17 cellular contexts compared by ENCODE assay signal in the genomic region with DNA sequence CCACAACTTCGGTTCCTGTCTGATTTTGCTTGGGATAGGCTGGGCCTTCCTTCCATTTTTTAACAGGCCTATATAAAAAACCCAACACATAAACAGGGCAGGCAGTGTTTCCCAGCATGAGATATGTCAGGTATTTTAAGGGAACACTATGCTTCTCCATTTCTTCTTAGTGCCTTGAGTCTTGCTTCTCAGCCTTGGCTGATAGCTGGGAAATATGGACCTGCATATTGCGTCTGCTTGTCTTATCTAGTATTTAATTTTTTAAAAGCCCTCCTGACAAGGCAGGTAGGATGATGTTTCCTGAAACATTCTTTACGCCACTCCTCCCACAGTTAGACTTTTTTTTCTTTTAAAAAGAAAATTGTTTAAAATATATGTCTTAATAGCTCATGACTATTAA. TPM values are rescaled to one million over a fixed set of nuclear protein-coding genes. Genes with fewer than 3 reads are reported as not detected.
DNase-seq lines count a peak whose midpoint lies in the region; ATAC-seq and TF ChIP-seq lines count a peak whose summit lies in the region.
"Had no signal": no experiment of that assay in that cellular context is flagged by ENCODE, and none has a peak within 500 bp of the region (broad histone marks: within the 10 kb centered on the region; RNA-seq: fewer than 3 reads in every experiment).

No MANE protein-coding gene starts in this region.

- no peaks in the 10 kb centered on the region for H3K27me3 ChIP-seq in GM23338 (ENCODE audit: insufficient read depth)
- H3K27me3 ChIP-seq in IMR-90 (ENCODE audit: control insufficient read depth, insufficient read depth, low read length), result no peaks in the 10 kb centered on the region
- H3K27me3 ChIP-seq in mesenchymal stem cell (ENCODE audit: control insufficient read depth in 1 of 2, insufficient read depth in 1 of 2, low read length in 2 of 2), result no peaks in the 10 kb centered on the region
- no peaks in the 10 kb centered on the region for H3K27me3 ChIP-seq in subcutaneous abdominal adipose tissue (ENCODE audit: control insufficient read depth in 5 of 5, insufficient read depth in 4 of 5, low read length in 5 of 5)
- H3K27me3 ChIP-seq: BLaER1 had no signal

- H3K4me1 ChIP-seq in GM23338 (ENCODE audit: insufficient read depth) (peaks cover under 1% of the 10 kb centered on the region; the same call in 1 of the 2 replicates), IMR-90 (ENCODE audit: control insufficient read depth, insufficient read depth, low read length) (peaks cover 25% of the 10 kb centered on the region), mesenchymal stem cell (ENCODE audit: control insufficient read depth, insufficient read depth, low read depth, low read length) (peaks cover 5% of the 10 kb centered on the region), subcutaneous abdominal adipose tissue (ENCODE audit: control insufficient read depth in 5 of 5, insufficient read depth in 5 of 5, low read length in 5 of 5) (peaks cover 0 to 20% (median 13%) of the 10 kb centered on the region in 5 donors)
- H3K4me1 ChIP-seq: BLaER1 had no signal

- no peaks in the 10 kb centered on the region for H3F3A ChIP-seq in GM23338 (replicated peaks; ENCODE audit: low read depth)

- intact Hi-C loops in IMR-90 (cut with micrococcal nuclease), result no loop called here

- H2AK9ac ChIP-seq in IMR-90 (replicated peaks; ENCODE audit: low read depth, low read length, poor library complexity), result no peak overlapping the region

- no peak overlapping the region for H3K4me3 ChIP-seq in GM23338
- H3K4me3 ChIP-seq in IMR-90 (ENCODE audit: insufficient read depth, low read depth, low read length), result no peak overlapping the region
- no peak overlapping the region for H3K4me3 ChIP-seq in mesenchymal stem cell (ENCODE audit: insufficient read depth in 1 of 2, low read depth in 1 of 2, low read length in 2 of 2)
- no peak overlapping the region for H3K4me3 ChIP-seq in subcutaneous abdominal adipose tissue (ENCODE audit: low read depth in 1 of 5, low read length in 5 of 5)
- H3K4me3 ChIP-seq: BLaER1, GM12878 had no signal

- H2BK5ac ChIP-seq in IMR-90 (ENCODE audit: low read depth, low read length, poor library complexity, severe bottlenecking), result peak overlapping the region; percentile 45
- no peak overlapping the region for H2BK5ac ChIP-seq in mesenchymal stem cell (ENCODE audit: low read depth, low read length, poor library complexity, severe bottlenecking)

- H3K18ac ChIP-seq in IMR-90 (ENCODE audit: low read depth, low read length) (peak overlapping the region; percentile 91), mesenchymal stem cell (ENCODE audit: low read depth in 1 of 2, low read length in 2 of 2) (no peak overlapping the region)

- H3K27ac ChIP-seq in GM23338 (ENCODE audit: low read depth) (no peak overlapping the region), IMR-90 (ENCODE audit: insufficient read depth, low read length) (peak overlapping the region; percentile 76), mesenchymal stem cell (ENCODE audit: low read length, poor library complexity, severe bottlenecking) (peak overlapping the region; percentile 20), subcutaneous abdominal adipose tissue (ENCODE audit: low read depth, low read length) (peak overlapping the region; percentile 9)
- H3K27ac ChIP-seq: BLaER1, C4-2B had no signal

- H2BK12ac ChIP-seq in mesenchymal stem cell (ENCODE audit: low read length in 2 of 2), result peak overlapping the region in 1 of 2 experiments; percentile 73

- H3K9me3 ChIP-seq in IMR-90 (ENCODE audit: control insufficient read depth, insufficient read depth, low read length), result no peaks in the 10 kb centered on the region
- no peaks in the 10 kb centered on the region for H3K9me3 ChIP-seq in mesenchymal stem cell (ENCODE audit: control insufficient read depth, low read length)
- H3K9me3 ChIP-seq in subcutaneous abdominal adipose tissue (ENCODE audit: control insufficient read depth in 5 of 5, low read length in 5 of 5), result no peaks in the 10 kb centered on the region
- H3K9me3 ChIP-seq: BLaER1 had no signal

- H3K9ac ChIP-seq in IMR-90 (ENCODE audit: low read depth, low read length) (no peak overlapping the region; the same call in 1 of the 2 replicates), mesenchymal stem cell (ENCODE audit: low read length) (no peak overlapping the region), subcutaneous abdominal adipose tissue (ENCODE audit: low read length in 5 of 5) (no peak overlapping the region)
- H3K9ac ChIP-seq: BLaER1 had no signal

- H3K4me1 Mint-ChIP-seq in GM23338, result peaks cover 6% of the 10 kb centered on the region; the same call in 2 of the 3 replicates

- H2BK20ac ChIP-seq in IMR-90 (ENCODE audit: low read depth, low read length), result peak overlapping the region; percentile 95

- H2AK5ac ChIP-seq in IMR-90 (ENCODE audit: low read depth, low read length) (peak overlapping the region; percentile 71; the same call in 1 of the 2 replicates), mesenchymal stem cell (ENCODE audit: low read length, severe bottlenecking) (peak overlapping the region; percentile 83)

- no CpG with 5 or more reads among the region's 3 CpGs for WGBS in IMR-90 (ENCODE audit: extremely low coverage in 2 of 2, insufficient read length in 1 of 2), 2 experiments
- WGBS in mesenchymal stem cell, result 84% methylated on average over 2 of the region's 3 CpGs

- H4K5ac ChIP-seq in IMR-90 (ENCODE audit: low read depth, low read length), result peak overlapping the region; percentile 89

- CTCF ChIA-PET in IMR-90 (lab: Yijun Ruan, JAX), result no interaction called here

- no peak for TF ChIP-seq RAD21 in IMR-90 (IDR thresholded peaks at IDR 0.05; ENCODE audit: low read length)

- H3K4me2 ChIP-seq in GM23338 (no peak overlapping the region), IMR-90 (ENCODE audit: low read depth, low read length) (no peak overlapping the region), mesenchymal stem cell (ENCODE audit: low read length, poor library complexity, severe bottlenecking) (no peak overlapping the region)
- H3K4me2 ChIP-seq: BLaER1 had no signal

- peaks cover 6% of the 10 kb centered on the region; the same call in 1 of the 2 replicates for H3K9me2 ChIP-seq in GM23338 (ENCODE audit: insufficient read depth)

- peak overlapping the region; percentile 78 for H3K4ac ChIP-seq in IMR-90 (ENCODE audit: low read depth, low read length)
- no peak overlapping the region for H3K4ac ChIP-seq in mesenchymal stem cell (ENCODE audit: low read depth in 1 of 2, low read length in 2 of 2)

- H3K27ac Mint-ChIP-seq in GM23338, result no peak overlapping the region
- H3K27ac Mint-ChIP-seq: B cell; CD4-positive, CD25-positive, alpha-beta regulatory T cell; CD8-positive, alpha-beta T cell had no signal

- H3K36me3 ChIP-seq in GM23338 (ENCODE audit: insufficient read depth), result no peaks in the 10 kb centered on the region
- no peaks in the 10 kb centered on the region for H3K36me3 ChIP-seq in IMR-90 (ENCODE audit: control insufficient read depth, insufficient read depth, low read length)
- no peaks in the 10 kb centered on the region for H3K36me3 ChIP-seq in mesenchymal stem cell (ENCODE audit: control insufficient read depth in 1 of 2, insufficient read depth in 2 of 2, low read depth in 1 of 2, low read length in 2 of 2)
- no peaks in the 10 kb centered on the region for H3K36me3 ChIP-seq in subcutaneous abdominal adipose tissue (ENCODE audit: control insufficient read depth in 5 of 5, insufficient read depth in 5 of 5, low read length in 5 of 5)
- H3K36me3 ChIP-seq: BLaER1 had no signal

- no peaks in the 10 kb centered on the region for H3K79me2 ChIP-seq in GM23338 (replicated peaks; ENCODE audit: insufficient read depth)

- no peaks in the 10 kb centered on the region for H4K20me1 ChIP-seq in GM23338 (replicated peaks; ENCODE audit: insufficient read depth)
- H4K20me1 ChIP-seq in IMR-90 (ENCODE audit: insufficient read depth, low read length), result no peaks in the 10 kb centered on the region
- H4K20me1 ChIP-seq: BLaER1 had no signal

- no peaks in the 10 kb centered on the region for H3K36me3 Mint-ChIP-seq in GM23338 (ENCODE audit: low read depth)
- H3K36me3 Mint-ChIP-seq: CD4-positive, CD25-positive, alpha-beta regulatory T cell; CD8-positive, alpha-beta T cell had no signal

- H2BK15ac ChIP-seq in IMR-90 (ENCODE audit: low read depth, low read length) (peak overlapping the region; percentile 75; the same call in 2 of the 3 replicates), mesenchymal stem cell (ENCODE audit: low read depth, poor library complexity, severe bottlenecking) (no peak overlapping the region)

- H3K27me3 Mint-ChIP-seq in GM23338 (ENCODE audit: insufficient read depth, low read depth, poor library complexity), result peaks cover 4% of the 10 kb centered on the region
- H3K27me3 Mint-ChIP-seq: B cell; CD4-positive, CD25-positive, alpha-beta regulatory T cell had no signal

- dilution Hi-C loops in IMR-90 (cut with HindIII; ENCODE audit: low sequenced_read_pairs, unreplicated experiment), result no loop called here

- peak overlapping the region; percentile 99 for H2BK120ac ChIP-seq in IMR-90 (ENCODE audit: low read depth, low read length)
- no peak overlapping the region for H2BK120ac ChIP-seq in mesenchymal stem cell (ENCODE audit: low read depth, low read length)

- peak overlapping the region; percentile 94 for H4K91ac ChIP-seq in IMR-90 (ENCODE audit: insufficient read depth, low read depth, low read length)
- H4K91ac ChIP-seq in mesenchymal stem cell (ENCODE audit: low read length), result no peak overlapping the region

- H3K4me3 Mint-ChIP-seq in GM23338, result no peak overlapping the region
- H3K4me3 Mint-ChIP-seq: B cell; CD4-positive, CD25-positive, alpha-beta regulatory T cell; CD8-positive, alpha-beta T cell had no signal

- H2AFZ ChIP-seq in GM23338 (0 out of 2 replicates have a peak overlapping the region, but pooled peaks have one; percentile 18), IMR-90 (replicated peaks; ENCODE audit: low read length, poor library complexity) (no peak overlapping the region), mesenchymal stem cell (ENCODE audit: low read depth, low read length) (no peak overlapping the region)

- H3K56ac ChIP-seq in IMR-90 (ENCODE audit: extremely low read depth, insufficient read depth, low read length), result peak overlapping the region; percentile 45; the same call in 1 of the 2 replicates

- H3K23ac ChIP-seq in IMR-90 (ENCODE audit: low read depth, low read length), result peak overlapping the region; percentile 64
- no peak overlapping the region for H3K23ac ChIP-seq in mesenchymal stem cell (ENCODE audit: low read length in 2 of 2)

- peak overlapping the region; percentile 54 to 74 for H4K8ac ChIP-seq in IMR-90 (ENCODE audit: low read depth in 2 of 2, low read length in 2 of 2)
- H4K8ac ChIP-seq in mesenchymal stem cell (ENCODE audit: low read length), result no peak overlapping the region

- H3K79me1 ChIP-seq in IMR-90 (ENCODE audit: low read depth in 1 of 2, low read length in 2 of 2), result peaks cover 7 to 13% of the 10 kb centered on the region in 2 experiments; a peak in 2 of 4 replicates
- no peaks in the 10 kb centered on the region for H3K79me1 ChIP-seq in mesenchymal stem cell (replicated peaks; ENCODE audit: low read length, poor library complexity, severe bottlenecking)

- DNase-seq in GM23338 (ENCODE audit: low spot score) (no peak), IMR-90 (no peak), mesenchymal stem cell (no peak), AG08395 (ENCODE audit: low spot score) (no peak)
- DNase-seq: 8988T; CD4-positive, CD25-positive, alpha-beta regulatory T cell; CD8-positive, alpha-beta T cell; DMS 273 treated with DMSO at 0.1 percent for 48 hours; GDM1; H7 had no signal

- TF ChIP-seq POLR2A in IMR-90 (IDR thresholded peaks at IDR 0.05; ENCODE audit: low read depth, low read length), result no peak

- TF ChIP-seq CTCF in GM23338 (conservative IDR thresholded peaks at IDR 0.05; ENCODE audit: low read depth in 2 of 2), result no peak
- no peak for TF ChIP-seq CTCF in IMR-90 (conservative IDR thresholded peaks at IDR 0.05; ENCODE audit: low read depth, low read length)

- ATAC-seq in GM23338, result no peak
- no peak for ATAC-seq in IMR-90 (ENCODE audit: low read depth)
- no peak for ATAC-seq in GM21723 (IDR thresholded peaks at IDR 0.05; ENCODE audit: unreplicated experiment)
- ATAC-seq in GM21360 (IDR thresholded peaks at IDR 0.05; ENCODE audit: unreplicated experiment), result no peak
- ATAC-seq: CD8-positive, alpha-beta T cell; GM12878 had no signal

- H3K14ac ChIP-seq in IMR-90 (replicated peaks; ENCODE audit: low read depth, low read length), result peak overlapping the region; percentile 67
- no peak overlapping the region for H3K14ac ChIP-seq in mesenchymal stem cell (ENCODE audit: low read length in 2 of 2)

- POLR2A ChIA-PET in IMR-90 (lab: Charles Lee; ENCODE audit: unreplicated experiment), result interaction anchor here (1.2 to 1.6 kb wide), 2 partner anchors 9 to 45 kb away, joined by 4 to 9 read pairs; partner anchors contain the start of gene NABP1

- peaks cover 15% of the 10 kb centered on the region for H3K9me1 ChIP-seq in IMR-90 (ENCODE audit: insufficient read depth, low read length)

- in situ Hi-C loops in IMR-90 (cut with MboI; ENCODE audit: low sequenced_read_pairs), result no loop called here

- no peaks in the 10 kb centered on the region for H3K9me3 Mint-ChIP-seq in GM23338
- H3K9me3 Mint-ChIP-seq: CD4-positive, CD25-positive, alpha-beta regulatory T cell; CD8-positive, alpha-beta T cell had no signal

- no TSS peak for BruUV-seq in IMR-90 (replicated peaks; lab: Mats Ljungman, UMichigan)

RNA-seq across cellular contexts. Expression of gene NABP1, which starts 45.5 kb away (rescaled TPM):
- total RNA-seq in GM23338 (2014; rRNA removed; shearing (Covaris generic)), result 4.9 and 5.2 TPM in 2 replicates
- polyA plus RNA-seq in GM23338 (2016; fragmentation: Nextera tagmentation; extraction: Ambion mirVana) (5.3 and 5.6 TPM in 2 replicates), IMR-90 (2012; rRNA removed) (46.3 and 73.3 TPM in 2 replicates)
- 57.7 and 141 TPM in 2 replicates for total RNA-seq in IMR-90 (2012; rRNA removed)
- 8.2 and 11.9 TPM in 2 replicates for polyA plus RNA-seq in IMR-90 (2012; cell fraction: cytosol; rRNA removed)
- 124 and 666 TPM in 2 replicates for polyA plus RNA-seq in IMR-90 (2012; cell fraction: nucleus; rRNA removed; ENCODE audit: low replicate concordance)
- 21.4 TPM for polyA plus RNA-seq in mesenchymal stem cell (2013, experiment 1 of 2)
- 22.3 TPM for polyA plus RNA-seq in mesenchymal stem cell (2013, experiment 2 of 2)
